In the genomic region with DNA sequence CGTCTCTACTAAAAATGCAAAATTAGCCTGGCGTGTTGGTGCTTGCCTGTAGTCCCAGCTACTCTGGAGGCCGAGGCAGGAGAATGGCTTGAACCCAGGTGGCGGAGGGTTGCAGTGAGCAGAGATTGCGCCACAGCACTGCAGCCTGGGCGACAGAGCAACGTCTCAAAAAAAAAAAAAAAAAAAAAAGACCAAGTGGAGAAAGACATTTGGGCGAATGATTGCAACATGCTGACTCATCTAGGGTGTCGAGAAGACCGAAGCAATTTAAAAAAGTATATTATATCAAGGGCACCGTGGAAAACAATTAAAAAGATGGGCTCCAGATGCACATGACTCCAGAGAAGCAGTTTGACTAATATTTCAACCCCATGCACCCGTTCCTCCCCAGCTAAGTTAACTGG, we compare ENCODE assay signal across 1 cellular context.
TF ChIP-seq lines count a peak whose summit lies in the region.

No MANE protein-coding gene starts in this region.

TF ChIP-seq in SK-N-SH treated with all-trans-retinoic acid at 6 μM for 48 hours, 23 proteins besides CTCF, POLR2A, EP300 and RAD21 (continued from another document):
- TF ChIP-seq POU6F1 (CRISPR knock-in tag; IDR thresholded peaks at IDR 0.05; ENCODE audit: borderline replicate concordance, low read depth), result no peak
